ENCODE assay signal across 26 cellular contexts in the genomic region with DNA sequence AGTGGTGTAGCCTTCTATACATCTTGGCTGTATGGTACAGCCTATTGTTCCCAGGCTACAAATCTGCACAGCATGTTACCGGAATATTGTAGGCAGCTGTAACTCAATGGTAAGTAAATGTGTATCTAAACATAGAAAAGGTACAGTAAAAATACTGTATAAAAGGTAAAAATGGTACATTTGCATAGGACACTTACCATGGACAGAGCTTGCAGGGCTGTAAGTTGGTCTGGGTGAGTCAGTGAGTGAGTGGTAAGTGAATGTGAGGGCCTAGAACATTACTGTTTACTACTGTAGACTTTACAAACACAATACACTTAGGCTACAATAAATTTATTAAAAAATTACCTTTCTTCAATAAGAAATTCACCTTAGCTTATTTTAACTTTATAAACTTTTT.
"Had no signal": no experiment of that assay in that cellular context is flagged by ENCODE, and none has a peak within 500 bp of the region (broad histone marks: within the 10 kb centered on the region; RNA-seq: fewer than 3 reads in every experiment).

No MANE protein-coding gene starts in this region.

- H3K4me1 ChIP-seq: breast epithelium, SJCRH30 had no signal

- H3K4me3 ChIP-seq: adrenal gland, breast epithelium, SJCRH30 had no signal

- H3K27me3 ChIP-seq: adrenal gland, breast epithelium, SJCRH30 had no signal

- H3K36me3 ChIP-seq: adrenal gland, breast epithelium, SJCRH30 had no signal

- DNase-seq: activated CD4-positive, alpha-beta T cell treated with anti-CD3 and anti-CD28 coated beads for 4 hours; activated CD8-positive, alpha-beta memory T cell treated with anti-CD3 and anti-CD28 coated beads, Interleukin-2, amount 50 U/mL, for 4 hours; activated CD8-positive, alpha-beta T cell treated with anti-CD3 and anti-CD28 coated beads for 36 hours; activated gamma-delta T cell treated with Interleukin-2 at 50 U/mL for 16 hours; activated naive CD4-positive, alpha-beta T cell treated with anti-CD3 and anti-CD28 coated beads, Interleukin-2, amount 50 U/mL, for 16 hours; activated naive CD8-positive, alpha-beta T cell treated with anti-CD3 and anti-CD28 coated beads, Interleukin-2, amount 10 ng/mL, durations not matched to agents 7 days and 5 days; activated T-cell treated with anti-CD3 and anti-CD28 coated beads, Interleukin-2, amount 50 U/mL, for 72 hours; adrenal gland; anterior cingulate cortex; central memory CD4-positive, alpha-beta T cell; Karpas-422; MM.1S; NCI-H1105 treated with DMSO at 0.1 percent for 48 hours; NCI-H1436 treated with DMSO at 0.1 percent for 48 hours; NCI-H2029; NCI-H2227 treated with DMSO at 0.1 percent for 48 hours; NCI-H510A; NCI-H526 treated with DMSO at 0.1 percent for 48 hours; NK-92 treated with Interleukin-12 subunit alpha and Interleukin-12 subunit beta, amount 100 ng/mL, for 24 hours; OCI-M1; Right ventricle myocardium superior; SJCRH30 had no signal

- ATAC-seq: activated CD4-positive, CD25-positive, alpha-beta regulatory T cell treated with anti-CD3 and anti-CD28 coated beads, Interleukin-2, amount 50 U/mL, for 24 hours; activated CD8-positive, alpha-beta T cell treated with anti-CD3 and anti-CD28 coated beads for 36 hours; activated T-cell treated with anti-CD3 and anti-CD28 coated beads, Interleukin-2, amount 50 U/mL, for 72 hours; Panc1 had no signal

- H3K27ac ChIP-seq: adrenal gland, breast epithelium, RWPE1, SJCRH30 had no signal

- H3K9me3 ChIP-seq: adrenal gland, SJCRH30 had no signal
